ENCODE assay signal across 23 cellular contexts in the genomic region with DNA sequence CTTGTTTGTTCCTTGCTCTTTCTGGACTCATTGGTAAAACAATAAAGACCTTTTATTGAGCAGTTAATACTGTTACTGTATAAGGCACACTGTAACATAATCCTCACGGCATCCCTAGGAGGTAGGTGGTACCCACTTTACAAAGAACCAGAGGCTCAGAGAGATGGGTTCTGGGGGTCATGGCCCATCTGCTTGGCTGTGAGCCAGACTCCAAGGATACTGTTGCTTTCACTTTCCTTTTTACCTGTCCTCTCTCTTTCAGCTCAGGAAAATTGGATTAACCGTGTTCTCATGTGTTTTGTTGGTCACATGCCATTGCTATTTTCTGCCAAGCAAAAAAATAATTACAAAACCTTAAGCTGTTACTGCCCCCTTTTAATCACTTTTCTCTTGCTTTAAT. TPM values are rescaled to one million over a fixed set of nuclear protein-coding genes. Genes with fewer than 3 reads are reported as not detected.
DNase-seq lines count a peak whose midpoint lies in the region; ATAC-seq, FAIRE-seq and TF ChIP-seq lines count a peak whose summit lies in the region.
"Had no signal": no experiment of that assay in that cellular context is flagged by ENCODE, and none has a peak within 500 bp of the region (broad histone marks: within the 10 kb centered on the region; RNA-seq: fewer than 3 reads in every experiment).

No MANE protein-coding gene starts in this region.

- H3K4me1 Mint-ChIP-seq in Calu3 (ENCODE audit: low read depth, unreplicated experiment), result peaks cover 8% of the 10 kb centered on the region

- BruUV-seq in Calu3 (replicated peaks; lab: Mats Ljungman, UMichigan), result no TSS peak

- H3K9me3 ChIP-seq in muscle layer of duodenum (ENCODE audit: control insufficient read depth in 1 of 2, low read length in 2 of 2) (no peaks in the 10 kb centered on the region), pancreas (no peaks in the 10 kb centered on the region)
- H3K9me3 ChIP-seq: thyroid gland had no signal

- H3K27me3 ChIP-seq in muscle layer of duodenum (ENCODE audit: low read depth, low read length) (no peaks in the 10 kb centered on the region), pancreas (no peaks in the 10 kb centered on the region)
- H3K27me3 ChIP-seq: thyroid gland had no signal

- H3K27ac ChIP-seq in muscle layer of duodenum (ENCODE audit: low read length) (peak overlapping the region; percentile 27), pancreas (no peak overlapping the region)
- H3K27ac ChIP-seq: SK-N-MC, thyroid gland had no signal

- no peak for FAIRE-seq in pancreas (lab: Jason Lieb, UNC)

- peak; percentile 38 for DNase-seq in NCI-H2171 treated with DMSO at 0.1 percent for 48 hours (lab: John Stamatoyannopoulos, UW)
- DNase-seq in NCI-H2171 (lab: John Stamatoyannopoulos, UW), result no peak
- DNase-seq in Calu3, result peak; percentile 1
- DNase-seq in NCI-H82 (lab: John Stamatoyannopoulos, UW), result peak; percentile 33
- no peak for DNase-seq in pancreas
- DNase-seq in putamen (ENCODE audit: low spot score), result no peak
- DNase-seq: activated CD4-positive, alpha-beta T cell treated with anti-CD3 and anti-CD28 coated beads for 48 hours; activated naive CD8-positive, alpha-beta T cell treated with anti-CD3 and anti-CD28 coated beads for 36 hours; cerebellar nuclear complex; effector CD4-positive, alpha-beta T cell; foreskin fibroblast; H9; hippocampal formation; NCI-H1417 treated with DMSO at 0.1 percent for 48 hours; NCI-H446; RPMI8226; stimulated activated CD4-positive, alpha-beta T cell treated with anti-CD3 and anti-CD28 coated beads, Interleukin-4, amount 100 ng/mL, for 4 hours; stimulated activated naive CD8-positive, alpha-beta T cell treated with anti-CD3 and anti-CD28 coated beads, Interleukin-15, Interleukin-2, amounts not matched to agents 100 U/mL and 50 U/mL, for 24 hours; T-helper 2 cell had no signal

- no peak overlapping the region for H3K27ac Mint-ChIP-seq in Calu3 (ENCODE audit: unreplicated experiment)
- H3K27ac Mint-ChIP-seq: activated naive CD8-positive, alpha-beta T cell treated with anti-CD3 and anti-CD28 coated beads for 36 hours had no signal

- peaks cover 3% of the 10 kb centered on the region for H3K9me3 Mint-ChIP-seq in Calu3 (ENCODE audit: low read depth, unreplicated experiment)

- peaks cover 0 to 20% of the 10 kb centered on the region in 2 donors for H3K4me1 ChIP-seq in muscle layer of duodenum (ENCODE audit: control insufficient read depth in 1 of 2, insufficient read depth in 2 of 2, low read length in 2 of 2)
- no peaks in the 10 kb centered on the region for H3K4me1 ChIP-seq in pancreas

- H3K36me3 Mint-ChIP-seq in Calu3 (ENCODE audit: insufficient read depth, unreplicated experiment), result no peaks in the 10 kb centered on the region

- H3K4me3 ChIP-seq in muscle layer of duodenum (ENCODE audit: low read depth in 1 of 2, low read length in 2 of 2) (no peak overlapping the region), pancreas (no peak overlapping the region)
- H3K4me3 ChIP-seq: SK-N-MC, thyroid gland had no signal

- 89 to 91% methylated on average over 2 of the region's 2 CpGs for WGBS in pancreas, 2 donors

- no peaks in the 10 kb centered on the region for H3K27me3 Mint-ChIP-seq in Calu3 (ENCODE audit: unreplicated experiment)
- H3K27me3 Mint-ChIP-seq: activated naive CD8-positive, alpha-beta T cell treated with anti-CD3 and anti-CD28 coated beads for 36 hours had no signal

- CTCF ChIA-PET in Calu3 (lab: Charles Lee), result interaction anchor here (0.5 kb wide), 1 partner anchor 1610 kb away, joined by 10 read pairs; no protein-coding TSS in a partner anchor

- ATAC-seq in pancreas (no peak), GM21717 (IDR thresholded peaks at IDR 0.05; ENCODE audit: unreplicated experiment) (no peak)
- ATAC-seq: stimulated activated naive CD8-positive, alpha-beta T cell treated with anti-CD3 and anti-CD28 coated beads, Interleukin-15, Interleukin-2, amounts not matched to agents 100 U/mL and 50 U/mL, for 24 hours had no signal

- intact Hi-C loops in Calu3 (cut with micrococcal nuclease; ENCODE audit: unreplicated experiment), result no loop called here
- intact Hi-C loops in pancreas (cut with DNase I), result no loop called here

- H3K4me3 Mint-ChIP-seq in Calu3 (ENCODE audit: low read depth, unreplicated experiment), result no peak overlapping the region
- H3K4me3 Mint-ChIP-seq: activated naive CD8-positive, alpha-beta T cell treated with anti-CD3 and anti-CD28 coated beads for 36 hours; H9 had no signal

- H3K36me3 ChIP-seq in muscle layer of duodenum (ENCODE audit: control insufficient read depth in 1 of 2, insufficient read depth in 2 of 2, low read length in 2 of 2) (no peaks in the 10 kb centered on the region), pancreas (no peaks in the 10 kb centered on the region)
- H3K36me3 ChIP-seq: thyroid gland had no signal

- TF ChIP-seq CTCF in Calu3 (IDR thresholded peaks at IDR 0.05; ENCODE audit: unreplicated experiment) (no peak), pancreas (IDR thresholded peaks at IDR 0.05) (no peak)

RNA-seq across cellular contexts. Expression of gene FILIP1L, which starts 34.8 kb away (rescaled TPM):
- total RNA-seq in Calu3 (2022), result 2.4 and 5.2 TPM in 2 replicates
- 10 to 100 TPM; 12.5 to 37.7 (median 15.8) TPM for total RNA-seq in pancreas
- 10 to 100 TPM; 13.6 to 19.0 TPM for polyA plus RNA-seq in pancreas

Comparison
In these comparisons a context has a peak if more than half of its experiments do, and no peak if none do; other contexts are left out.
1. DNase-seq: peak in NCI-H2171 treated with DMSO at 0.1 percent for 48 hours (single experiment), Calu3 (single experiment) and NCI-H82 (single experiment); none in NCI-H2171 (single experiment), pancreas (0 of 6) and putamen (single experiment).